In the genomic region with DNA sequence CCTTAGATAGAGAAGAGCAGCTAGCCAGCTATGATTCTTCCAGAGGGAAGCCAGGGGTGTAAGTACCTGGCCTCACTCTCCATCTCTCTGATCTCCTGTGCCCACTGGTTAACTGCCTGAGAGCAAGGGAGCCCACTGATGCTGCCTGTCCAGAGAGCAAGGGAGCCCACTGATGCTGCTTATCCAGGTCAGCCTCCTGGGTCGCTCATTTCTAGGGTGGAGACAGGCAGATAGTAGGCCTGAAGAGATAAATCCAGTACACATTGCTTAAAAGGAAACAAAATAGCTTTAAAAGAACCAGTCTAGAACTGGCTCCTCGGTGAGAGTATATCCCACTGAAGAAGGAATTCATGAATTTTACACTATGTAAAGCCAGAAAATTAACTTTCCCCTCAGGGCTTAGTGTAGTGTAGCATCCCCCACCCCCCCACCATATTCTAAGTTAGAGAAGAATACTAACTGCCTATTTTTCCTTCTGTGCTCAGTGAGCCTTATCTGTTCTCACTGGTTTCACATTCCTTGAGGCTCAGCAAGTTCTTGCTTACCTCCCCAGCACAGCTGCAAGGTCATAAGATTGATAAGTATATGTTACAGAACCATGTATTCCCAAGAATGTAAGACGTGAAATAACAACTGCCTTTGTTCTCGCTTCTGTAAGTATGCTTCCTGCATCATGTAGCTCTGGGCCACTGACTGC, we compare ENCODE assay signal across 1 cellular context.
TF ChIP-seq lines count a peak whose summit lies in the region.

No MANE protein-coding gene starts in this region.

TF ChIP-seq in K562, 482 proteins besides CTCF, POLR2A, EP300 and RAD21 (continued from another document):
- TF ChIP-seq CTCFL (IDR thresholded peaks at IDR 0.05; ENCODE audit: borderline replicate concordance, insufficient read depth, low read depth, low read length, poor library complexity, severe bottlenecking) (no peak), NEUROD1 (IDR thresholded peaks at IDR 0.05; ENCODE audit: borderline replicate concordance, low read depth, low read length, partially characterized antibody) (no peak), ZNF584 (CRISPR knock-in tag; IDR thresholded peaks at IDR 0.05; ENCODE audit: low read depth) (no peak), CXXC5 (CRISPR knock-in tag; IDR thresholded peaks at IDR 0.05) (peak; percentile 64), MTA1 (IDR thresholded peaks at IDR 0.05; ENCODE audit: borderline replicate concordance) (no peak), ZFPM2 (CRISPR knock-in tag; IDR thresholded peaks at IDR 0.05) (no peak), MEF2A (IDR thresholded peaks at IDR 0.05; ENCODE audit: control insufficient read depth, low read depth, low read length) (no peak), RNF2 (IDR thresholded peaks at IDR 0.05) (no peak; the same call in 1 of the 2 replicates), SOX6 (IDR thresholded peaks at IDR 0.05) (peak; percentile 95), TCF7L2 (IDR thresholded peaks at IDR 0.05; ENCODE audit: low read depth, low read length) (no peak), MIER1 (IDR thresholded peaks at IDR 0.05; ENCODE audit: low read depth) (no peak), ATF1 (CRISPR knock-in tag; IDR thresholded peaks at IDR 0.05) (no peak), ATF1 (tag; IDR thresholded peaks at IDR 0.05) (peak; percentile 42), HMG20B (CRISPR knock-in tag; IDR thresholded peaks at IDR 0.05) (no peak), NCOA6 (IDR thresholded peaks at IDR 0.05) (no peak), POLR2H (tag; IDR thresholded peaks at IDR 0.05; ENCODE audit: low read depth) (no peak), ZNF551 (CRISPR knock-in tag; IDR thresholded peaks at IDR 0.05) (no peak), RBFOX2 (IDR thresholded peaks at IDR 0.05; ENCODE audit: low read depth, low read length) (no peak), ZBTB26 (CRISPR knock-in tag; IDR thresholded peaks at IDR 0.05) (no peak), CTBP1 (IDR thresholded peaks at IDR 0.05; ENCODE audit: borderline replicate concordance) (peak; percentile 74; the same call in 1 of the 2 replicates), SMC3 (conservative IDR thresholded peaks at IDR 0.05; ENCODE audit: insufficient read depth, low read depth, low read length) (no peak), ZNF143 (CRISPR knock-in tag; IDR thresholded peaks at IDR 0.05) (no peak), ZNF408 (CRISPR knock-in tag; IDR thresholded peaks at IDR 0.05; ENCODE audit: low read depth) (no peak), ZBTB7A (IDR thresholded peaks at IDR 0.05; ENCODE audit: borderline replicate concordance, control insufficient read depth, low read depth, low read length) (no peak), NFRKB (IDR thresholded peaks at IDR 0.05; ENCODE audit: low read depth) (no peak), ZNF124 (CRISPR knock-in tag; IDR thresholded peaks at IDR 0.05) (no peak), PTTG1 (tag; IDR thresholded peaks at IDR 0.05; ENCODE audit: low read depth) (no peak)
- TF ChIP-seq, protein P1, sequence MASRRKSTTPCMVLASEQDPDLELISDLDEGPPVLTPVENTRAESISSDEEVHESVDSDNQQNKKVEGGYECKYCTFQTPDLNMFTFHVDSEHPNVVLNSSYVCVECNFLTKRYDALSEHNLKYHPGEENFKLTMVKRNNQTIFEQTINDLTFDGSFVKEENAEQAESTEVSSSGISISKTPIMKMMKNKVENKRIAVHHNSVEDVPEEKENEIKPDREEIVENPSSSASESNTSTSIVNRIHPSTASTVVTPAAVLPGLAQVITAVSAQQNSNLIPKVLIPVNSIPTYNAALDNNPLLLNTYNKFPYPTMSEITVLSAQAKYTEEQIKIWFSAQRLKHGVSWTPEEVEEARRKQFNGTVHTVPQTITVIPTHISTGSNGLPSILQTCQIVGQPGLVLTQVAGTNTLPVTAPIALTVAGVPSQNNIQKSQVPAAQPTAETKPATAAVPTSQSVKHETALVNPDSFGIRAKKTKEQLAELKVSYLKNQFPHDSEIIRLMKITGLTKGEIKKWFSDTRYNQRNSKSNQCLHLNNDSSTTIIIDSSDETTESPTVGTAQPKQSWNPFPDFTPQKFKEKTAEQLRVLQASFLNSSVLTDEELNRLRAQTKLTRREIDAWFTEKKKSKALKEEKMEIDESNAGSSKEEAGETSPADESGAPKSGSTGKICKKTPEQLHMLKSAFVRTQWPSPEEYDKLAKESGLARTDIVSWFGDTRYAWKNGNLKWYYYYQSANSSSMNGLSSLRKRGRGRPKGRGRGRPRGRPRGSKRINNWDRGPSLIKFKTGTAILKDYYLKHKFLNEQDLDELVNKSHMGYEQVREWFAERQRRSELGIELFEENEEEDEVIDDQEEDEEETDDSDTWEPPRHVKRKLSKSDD (conservative IDR thresholded peaks at IDR 0.05; ENCODE audit: low read length) = no peak
- TF ChIP-seq, protein P2, sequence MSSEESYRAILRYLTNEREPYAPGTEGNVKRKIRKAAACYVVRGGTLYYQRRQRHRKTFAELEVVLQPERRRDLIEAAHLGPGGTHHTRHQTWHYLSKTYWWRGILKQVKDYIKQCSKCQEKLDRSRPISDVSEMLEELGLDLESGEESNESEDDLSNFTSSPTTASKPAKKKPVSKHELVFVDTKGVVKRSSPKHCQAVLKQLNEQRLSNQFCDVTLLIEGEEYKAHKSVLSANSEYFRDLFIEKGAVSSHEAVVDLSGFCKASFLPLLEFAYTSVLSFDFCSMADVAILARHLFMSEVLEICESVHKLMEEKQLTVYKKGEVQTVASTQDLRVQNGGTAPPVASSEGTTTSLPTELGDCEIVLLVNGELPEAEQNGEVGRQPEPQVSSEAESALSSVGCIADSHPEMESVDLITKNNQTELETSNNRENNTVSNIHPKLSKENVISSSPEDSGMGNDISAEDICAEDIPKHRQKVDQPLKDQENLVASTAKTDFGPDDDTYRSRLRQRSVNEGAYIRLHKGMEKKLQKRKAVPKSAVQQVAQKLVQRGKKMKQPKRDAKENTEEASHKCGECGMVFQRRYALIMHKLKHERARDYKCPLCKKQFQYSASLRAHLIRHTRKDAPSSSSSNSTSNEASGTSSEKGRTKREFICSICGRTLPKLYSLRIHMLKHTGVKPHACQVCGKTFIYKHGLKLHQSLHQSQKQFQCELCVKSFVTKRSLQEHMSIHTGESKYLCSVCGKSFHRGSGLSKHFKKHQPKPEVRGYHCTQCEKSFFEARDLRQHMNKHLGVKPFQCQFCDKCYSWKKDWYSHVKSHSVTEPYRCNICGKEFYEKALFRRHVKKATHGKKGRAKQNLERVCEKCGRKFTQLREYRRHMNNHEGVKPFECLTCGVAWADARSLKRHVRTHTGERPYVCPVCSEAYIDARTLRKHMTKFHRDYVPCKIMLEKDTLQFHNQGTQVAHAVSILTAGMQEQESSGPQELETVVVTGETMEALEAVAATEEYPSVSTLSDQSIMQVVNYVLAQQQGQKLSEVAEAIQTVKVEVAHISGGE (CRISPR knock-in tag; IDR thresholded peaks at IDR 0.05) = 0 out of 6 replicates have a peak, but pooled peaks of 1 of the 3 experiments have one; percentile 53
- TF ChIP-seq, protein P3, sequence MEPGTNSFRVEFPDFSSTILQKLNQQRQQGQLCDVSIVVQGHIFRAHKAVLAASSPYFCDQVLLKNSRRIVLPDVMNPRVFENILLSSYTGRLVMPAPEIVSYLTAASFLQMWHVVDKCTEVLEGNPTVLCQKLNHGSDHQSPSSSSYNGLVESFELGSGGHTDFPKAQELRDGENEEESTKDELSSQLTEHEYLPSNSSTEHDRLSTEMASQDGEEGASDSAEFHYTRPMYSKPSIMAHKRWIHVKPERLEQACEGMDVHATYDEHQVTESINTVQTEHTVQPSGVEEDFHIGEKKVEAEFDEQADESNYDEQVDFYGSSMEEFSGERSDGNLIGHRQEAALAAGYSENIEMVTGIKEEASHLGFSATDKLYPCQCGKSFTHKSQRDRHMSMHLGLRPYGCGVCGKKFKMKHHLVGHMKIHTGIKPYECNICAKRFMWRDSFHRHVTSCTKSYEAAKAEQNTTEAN (CRISPR knock-in tag; IDR thresholded peaks at IDR 0.05) = no peak
- TF ChIP-seq, protein P4, sequence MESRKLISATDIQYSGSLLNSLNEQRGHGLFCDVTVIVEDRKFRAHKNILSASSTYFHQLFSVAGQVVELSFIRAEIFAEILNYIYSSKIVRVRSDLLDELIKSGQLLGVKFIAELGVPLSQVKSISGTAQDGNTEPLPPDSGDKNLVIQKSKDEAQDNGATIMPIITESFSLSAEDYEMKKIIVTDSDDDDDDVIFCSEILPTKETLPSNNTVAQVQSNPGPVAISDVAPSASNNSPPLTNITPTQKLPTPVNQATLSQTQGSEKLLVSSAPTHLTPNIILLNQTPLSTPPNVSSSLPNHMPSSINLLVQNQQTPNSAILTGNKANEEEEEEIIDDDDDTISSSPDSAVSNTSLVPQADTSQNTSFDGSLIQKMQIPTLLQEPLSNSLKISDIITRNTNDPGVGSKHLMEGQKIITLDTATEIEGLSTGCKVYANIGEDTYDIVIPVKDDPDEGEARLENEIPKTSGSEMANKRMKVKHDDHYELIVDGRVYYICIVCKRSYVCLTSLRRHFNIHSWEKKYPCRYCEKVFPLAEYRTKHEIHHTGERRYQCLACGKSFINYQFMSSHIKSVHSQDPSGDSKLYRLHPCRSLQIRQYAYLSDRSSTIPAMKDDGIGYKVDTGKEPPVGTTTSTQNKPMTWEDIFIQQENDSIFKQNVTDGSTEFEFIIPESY (CRISPR knock-in tag; IDR thresholded peaks at IDR 0.05) = no peak
